Comparison of ENCODE assay signal across 9 cellular contexts in the genomic region with DNA sequence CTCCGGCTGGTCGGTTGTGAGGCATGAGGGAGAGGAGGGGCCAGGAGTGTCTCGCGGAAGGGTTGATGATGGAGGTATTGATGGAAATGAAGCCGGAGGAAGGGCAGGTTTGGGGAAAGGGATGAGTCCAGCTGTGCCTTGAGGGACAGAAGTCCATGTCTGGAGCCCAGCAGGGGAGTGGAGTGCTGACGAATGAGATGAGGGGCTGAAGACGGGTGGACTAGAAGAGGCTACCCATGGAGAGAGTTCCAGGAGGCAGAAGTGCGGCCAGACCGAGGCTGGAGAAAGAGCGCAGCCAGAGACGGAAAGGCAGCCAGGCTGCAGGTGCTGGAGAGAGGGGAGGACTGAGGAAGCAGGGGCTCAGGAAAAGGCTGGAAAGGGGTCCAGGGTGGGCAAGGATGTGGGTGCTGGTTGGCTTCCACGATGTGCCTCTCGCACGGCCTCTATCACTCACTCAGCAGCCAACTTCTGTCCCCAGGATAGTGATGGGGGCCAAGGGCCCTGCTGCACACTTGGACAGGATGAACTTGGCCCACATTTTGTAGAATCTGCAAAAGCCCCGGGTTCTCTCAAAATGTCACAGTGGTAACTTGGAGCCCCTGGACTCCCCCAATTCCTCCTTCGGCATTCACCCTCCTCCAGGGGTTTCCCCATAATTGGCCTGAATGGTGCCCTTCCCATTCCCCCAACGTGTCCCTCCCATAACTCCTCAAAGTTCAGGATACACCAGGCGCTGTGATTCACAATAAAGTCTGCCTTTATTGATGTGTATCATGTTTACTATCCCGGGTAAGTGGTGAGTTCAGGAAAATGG. TPM values are rescaled to one million over a fixed set of nuclear protein-coding genes. Genes with fewer than 3 reads are reported as not detected.
DNase-seq lines count a peak whose midpoint lies in the region; ATAC-seq and TF ChIP-seq lines count a peak whose summit lies in the region.
"Had no signal": no experiment of that assay in that cellular context is flagged by ENCODE, and none has a peak within 500 bp of the region (broad histone marks: within the 10 kb centered on the region; RNA-seq: fewer than 3 reads in every experiment).

No MANE protein-coding gene starts in this region.

- H3K4me3 ChIP-seq in SK-N-SH (ENCODE audit: low read depth in 2 of 2, low read length in 1 of 2), result peak overlapping the region; percentile 71 to 80
- peak overlapping the region; percentile 85 to 96 (median 91) for H3K4me3 ChIP-seq in gastrocnemius medialis

- H3K27me3 ChIP-seq in SK-N-SH (ENCODE audit: insufficient read depth), result no peaks in the 10 kb centered on the region
- no peaks in the 10 kb centered on the region for H3K27me3 ChIP-seq in foreskin keratinocyte
- no peaks in the 10 kb centered on the region for H3K27me3 ChIP-seq in gastrocnemius medialis

- H3K9me3 ChIP-seq in SK-N-SH (no peaks in the 10 kb centered on the region), gastrocnemius medialis (no peaks in the 10 kb centered on the region)

- peak overlapping the region; percentile 76 for H3K4me2 ChIP-seq in SK-N-SH

- H3K9ac ChIP-seq in SK-N-SH, result peak overlapping the region; percentile 81

- H4K20me1 ChIP-seq in SK-N-SH (ENCODE audit: insufficient read depth), result no peaks in the 10 kb centered on the region

- H3K79me2 ChIP-seq in SK-N-SH (ENCODE audit: insufficient read depth), result peaks cover 43% of the 10 kb centered on the region

- H3F3A ChIP-seq in SK-N-SH (replicated peaks; ENCODE audit: insufficient read depth), result peaks cover 12% of the 10 kb centered on the region

- TF ChIP-seq EP300 in SK-N-SH (IDR thresholded peaks at IDR 0.05; ENCODE audit: borderline replicate concordance in 1 of 2, low read depth in 1 of 2, low read length in 1 of 2), result no peak

- H3K9me2 ChIP-seq in SK-N-SH, result no peaks in the 10 kb centered on the region

- peak overlapping the region; percentile 67 to 75 for H3K27ac ChIP-seq in SK-N-SH (ENCODE audit: low read depth in 2 of 2, low read length in 1 of 2)
- peak overlapping the region; percentile 68 for H3K27ac ChIP-seq in foreskin keratinocyte
- peak overlapping the region; percentile 82 to 90 (median 86) for H3K27ac ChIP-seq in gastrocnemius medialis

- peak overlapping the region; percentile 89 for H2AFZ ChIP-seq in SK-N-SH (ENCODE audit: low read depth)

- TF ChIP-seq CTCF in SK-N-SH (IDR thresholded peaks at IDR 0.05) (no peak), foreskin keratinocyte (conservative IDR thresholded peaks at IDR 0.05) (no peak), gastrocnemius medialis (IDR thresholded peaks at IDR 0.05 in 4 of 5, conservative IDR thresholded peaks at IDR 0.05 in 1 of 5) (no peak)

- in situ Hi-C loops in gastrocnemius medialis (cut with MboI; ENCODE audit: low sequenced_read_pairs in 4 of 4), result no loop called here

- no peak for TF ChIP-seq POLR2A in gastrocnemius medialis (IDR thresholded peaks at IDR 0.05)

- peaks cover 8 to 18% of the 10 kb centered on the region in 2 experiments for H3K36me3 ChIP-seq in SK-N-SH (replicated peaks in 1 of 2; ENCODE audit: control insufficient read depth in 1 of 2, insufficient read depth in 2 of 2, low read length in 1 of 2)
- H3K36me3 ChIP-seq in gastrocnemius medialis, result peaks cover 0 to 6% of the 10 kb centered on the region in 2 donors

- CTCF ChIA-PET in SK-N-SH (lab: Yijun Ruan, JAX), result interaction anchor here (0.8 to 4.0 kb wide), 5 partner anchors 8 to 44 kb away, joined by 3 to 20 read pairs (median 3); no protein-coding TSS in a partner anchor

- DNase-seq in SK-N-SH, result no peak
- DNase-seq in foreskin keratinocyte, result no peak
- no peak for DNase-seq in gastrocnemius medialis
- no peak for DNase-seq in NCI-H2029 treated with DMSO at 0.1 percent for 48 hours (lab: John Stamatoyannopoulos, UW)

- ATAC-seq in GM21576 (IDR thresholded peaks at IDR 0.05; ENCODE audit: unreplicated experiment), result peak; percentile 9
- peak; percentile 54 for ATAC-seq in foreskin keratinocyte
- ATAC-seq in gastrocnemius medialis, result peak in 1 of 2 donors; percentile 42
- no peak for ATAC-seq in HG03196 (IDR thresholded peaks at IDR 0.05; ENCODE audit: unreplicated experiment)
- ATAC-seq in HG02840 (IDR thresholded peaks at IDR 0.05; ENCODE audit: low FRiP score, unreplicated experiment), result no peak
- ATAC-seq in HG02588 (IDR thresholded peaks at IDR 0.05; ENCODE audit: unreplicated experiment), result no peak

- POLR2A ChIA-PET in SK-N-SH (lab: Yijun Ruan, JAX), result interaction anchor here (0.8 to 1.7 kb wide), 2 partner anchors 11 to 13 kb away, joined by 3 to 5 read pairs; no protein-coding TSS in a partner anchor

- intact Hi-C loops in gastrocnemius medialis (cut with DNase I; ENCODE audit: low total_unique reads), result loop anchor here (5.0 kb wide), 1 partner anchor 127 kb away; a partner anchor contains a TSS

- TF ChIP-seq RAD21 in SK-N-SH (IDR thresholded peaks at IDR 0.05; ENCODE audit: low read length), result no peak

- H3K4me1 ChIP-seq in SK-N-SH (ENCODE audit: control insufficient read depth in 1 of 2, insufficient read depth in 2 of 2, low read depth in 1 of 2, low read length in 1 of 2) (peaks cover 0 to 14% of the 10 kb centered on the region in 2 experiments; a peak in 3 of 4 replicates), foreskin keratinocyte (peaks cover 17% of the 10 kb centered on the region), gastrocnemius medialis (peaks cover 7 to 11% of the 10 kb centered on the region in 2 donors)

- WGBS in SK-N-SH (ENCODE audit: low lambda C conversion rate), result 41% methylated on average over 19 of the region's 19 CpGs

TF ChIP-seq in SK-N-SH, 30 proteins besides CTCF, POLR2A, EP300 and RAD21:
- TF ChIP-seq GABPA (IDR thresholded peaks at IDR 0.05; ENCODE audit: low read depth) (no peak), MXI1 (IDR thresholded peaks at IDR 0.05; ENCODE audit: low read depth, low read length) (0 out of 2 replicates have a peak, but pooled peaks have one; percentile 17)

RNA-seq across cellular contexts. Expression of a gene that starts 0.6 kb away (rescaled TPM):
- polyA plus RNA-seq in SK-N-SH (2012; rRNA removed) (343 and 356 TPM in 2 replicates), foreskin keratinocyte (487 and 547 TPM in 2 replicates)
- polyA plus RNA-seq in SK-N-SH (2012; cell fraction: cytosol; rRNA removed), result 174 and 232 TPM in 2 replicates
- polyA plus RNA-seq in SK-N-SH (2012; cell fraction: nucleus; rRNA removed), result 485 and 538 TPM in 2 replicates
- total RNA-seq in foreskin keratinocyte (388 and 438 TPM in 2 replicates), gastrocnemius medialis (10 to 100 TPM; 34.2 to 48.3 (median 47.4) TPM)

RNA-seq across cellular contexts. Expression of a gene that starts 7.0 kb away (rescaled TPM):
- polyA plus RNA-seq in SK-N-SH (2012; rRNA removed) (not detected in 2 replicates), foreskin keratinocyte (2.3 and 3.1 TPM in 2 replicates)
- not detected in 2 replicates for polyA plus RNA-seq in SK-N-SH (2012; cell fraction: cytosol; rRNA removed)
- 0.02 and 0.04 TPM in 2 replicates for polyA plus RNA-seq in SK-N-SH (2012; cell fraction: nucleus; rRNA removed)
- total RNA-seq in foreskin keratinocyte (2.6 and 3.0 TPM in 2 replicates), gastrocnemius medialis (not detected)
- total RNA-seq: SK-MEL-5 had no signal

RNA-seq across cellular contexts. Expression of a gene that starts 7.3 kb away (rescaled TPM):
- 52.4 and 53.1 TPM in 2 replicates for polyA plus RNA-seq in SK-N-SH (2012; rRNA removed)
- polyA plus RNA-seq in SK-N-SH (2012; cell fraction: cytosol; rRNA removed), result 45.2 and 58.3 TPM in 2 replicates
- 64.2 and 76.0 TPM in 2 replicates for polyA plus RNA-seq in SK-N-SH (2012; cell fraction: nucleus; rRNA removed)
- 31.6 and 48.2 TPM in 2 replicates for total RNA-seq in foreskin keratinocyte
- 85.2 and 112 TPM in 2 replicates for polyA plus RNA-seq in foreskin keratinocyte
- total RNA-seq in gastrocnemius medialis, result 10 to 100 TPM in 3 of 4 donors, 1 to 10 TPM in 1; 3.8 to 18.4 (median 12.4) TPM

RNA-seq across cellular contexts. Expression of a gene that starts 58.7 kb away (rescaled TPM):
- 18.1 and 19.0 TPM in 2 replicates for polyA plus RNA-seq in SK-N-SH (2012; rRNA removed)
- polyA plus RNA-seq in SK-N-SH (2012; cell fraction: cytosol; rRNA removed), result 12.5 and 17.9 TPM in 2 replicates
- 9.5 and 12.9 TPM in 2 replicates for polyA plus RNA-seq in SK-N-SH (2012; cell fraction: nucleus; rRNA removed)
- 0.03 and 0.04 TPM in 2 replicates for total RNA-seq in foreskin keratinocyte
- polyA plus RNA-seq in foreskin keratinocyte, result 0.03 TPM in 2 replicates
- under 1 TPM in 2 of 4 donors, not detected in 2; 0.07 to 0.10 TPM for total RNA-seq in gastrocnemius medialis

Comparison
In these comparisons a context has a peak if more than half of its experiments do, and no peak if none do; other contexts are left out.
1. ATAC-seq: peak in GM21576 (single experiment) and foreskin keratinocyte (single experiment); none in HG03196 (single experiment), HG02840 (single experiment) and HG02588 (single experiment).
2. Peak in every context shown above with its lines, with median percentiles within 50 percentile points of each other: H3K27ac ChIP-seq.